ENCODE assay signal across 27 cellular contexts in genomic region chr12:104941454-104941853, GRCh38.
"Had no signal": no experiment of that assay in that cellular context is flagged by ENCODE, and none has a peak within 500 bp of the region (broad histone marks: within the 10 kb centered on the region; RNA-seq: fewer than 3 reads in every experiment).

No MANE protein-coding gene starts in this region.

- FAIRE-seq: urothelium cell line had no signal

- H3K27me3 ChIP-seq: stomach, suprapubic skin, testis, thyroid gland, tibial artery, tibial nerve, transverse colon, upper lobe of left lung, upper lobe of right lung, uterus, vagina had no signal

- H3K27ac ChIP-seq: suprapubic skin, testis, thoracic aorta, thyroid gland, tibial artery, tibial nerve, transverse colon, upper lobe of left lung, upper lobe of right lung, uterus, vagina had no signal

- DNase-seq: stimulated activated CD4-positive, alpha-beta T cell treated with anti-CD3 and anti-CD28 coated beads, Interleukin-2, amount 100 ng/mL, for 48 hours; stimulated activated CD4-positive, alpha-beta T cell treated with anti-CD3 and anti-CD28 coated beads, Interleukin-4, amount 100 ng/mL, for 1 hour; stimulated activated CD4-positive, alpha-beta T cell treated with anti-CD3 and anti-CD28 coated beads, Interleukin-4, amount 100 ng/mL, for 24 hours; stimulated activated CD4-positive, alpha-beta T cell treated with anti-CD3 and anti-CD28 coated beads, Interleukin-4, amount 100 ng/mL, for 4 hours; stimulated activated CD8-positive, alpha-beta memory T cell treated with anti-CD3 and anti-CD28 coated beads, Interleukin-4, amount 100 ng/mL, for 48 hours; stimulated activated naive B cell treated with anti-CD40 and anti-IgM and Interleukin-4, amounts not matched to agents 10 μg/mL and 1 μg/mL and 100 μg/mL, for 72 hours; stimulated activated naive CD4-positive, alpha-beta T cell; stimulated activated naive CD4-positive, alpha-beta T cell treated with Interleukin-2 at 50 U/mL for 16 hours; stimulated activated naive CD8-positive, alpha-beta T cell treated with anti-CD3 and anti-CD28 coated beads, Interleukin-15, amount 100 ng/mL, for 72 hours; stimulated activated naive CD8-positive, alpha-beta T cell treated with anti-CD3 and anti-CD28 coated beads, Interleukin-15, Interleukin-2, amounts not matched to agents 100 U/mL and 50 U/mL, for 24 hours; stomach; substantia nigra; testis; thyroid gland; tibial artery; transverse colon; trophoblast cell; upper lobe of left lung; upper lobe of right lung; uterus had no signal

- H3K9me3 ChIP-seq: stomach, suprapubic skin, testis, thoracic aorta, thyroid gland, tibial artery, tibial nerve, transverse colon, upper lobe of left lung, upper lobe of right lung, vagina had no signal

- H3K36me3 ChIP-seq: stomach, suprapubic skin, thoracic aorta, thyroid gland, tibial artery, tibial nerve, transverse colon, upper lobe of left lung, upper lobe of right lung, uterus, vagina had no signal

- H3K4me3 ChIP-seq: stomach, suprapubic skin, testis, thoracic aorta, thyroid gland, tibial artery, tibial nerve, transverse colon, upper lobe of left lung, upper lobe of right lung, uterus, vagina had no signal

- H3K4me1 ChIP-seq: suprapubic skin, testis, thyroid gland, tibial nerve, upper lobe of left lung, upper lobe of right lung, uterus, vagina had no signal

- ATAC-seq: stimulated activated effector memory CD8-positive, alpha-beta T cell treated with anti-CD3 and anti-CD28 coated beads, Interleukin-12 subunit alpha, Interleukin-12 subunit beta, amount 100 ng/mL, for 72 hours; stimulated activated memory B cell treated with anti-CD40 and anti-IgM and Interleukin-4, amounts not matched to agents 10 μg/mL and 1 μg/mL and 100 μg/mL, for 72 hours; stimulated activated naive B cell treated with anti-CD40 and anti-IgM and Interleukin-4, amounts not matched to agents 10 μg/mL and 1 μg/mL and 100 μg/mL, for 72 hours; stimulated activated naive CD8-positive, alpha-beta T cell treated with anti-CD3 and anti-CD28 coated beads, Interleukin-15, amount 100 ng/mL, for 72 hours; stimulated activated naive CD8-positive, alpha-beta T cell treated with anti-CD3 and anti-CD28 coated beads, Interleukin-15, Interleukin-2, amounts not matched to agents 100 U/mL and 50 U/mL, for 24 hours; upper lobe of right lung had no signal
